15 cellular contexts compared by ENCODE assay signal in the genomic region with DNA sequence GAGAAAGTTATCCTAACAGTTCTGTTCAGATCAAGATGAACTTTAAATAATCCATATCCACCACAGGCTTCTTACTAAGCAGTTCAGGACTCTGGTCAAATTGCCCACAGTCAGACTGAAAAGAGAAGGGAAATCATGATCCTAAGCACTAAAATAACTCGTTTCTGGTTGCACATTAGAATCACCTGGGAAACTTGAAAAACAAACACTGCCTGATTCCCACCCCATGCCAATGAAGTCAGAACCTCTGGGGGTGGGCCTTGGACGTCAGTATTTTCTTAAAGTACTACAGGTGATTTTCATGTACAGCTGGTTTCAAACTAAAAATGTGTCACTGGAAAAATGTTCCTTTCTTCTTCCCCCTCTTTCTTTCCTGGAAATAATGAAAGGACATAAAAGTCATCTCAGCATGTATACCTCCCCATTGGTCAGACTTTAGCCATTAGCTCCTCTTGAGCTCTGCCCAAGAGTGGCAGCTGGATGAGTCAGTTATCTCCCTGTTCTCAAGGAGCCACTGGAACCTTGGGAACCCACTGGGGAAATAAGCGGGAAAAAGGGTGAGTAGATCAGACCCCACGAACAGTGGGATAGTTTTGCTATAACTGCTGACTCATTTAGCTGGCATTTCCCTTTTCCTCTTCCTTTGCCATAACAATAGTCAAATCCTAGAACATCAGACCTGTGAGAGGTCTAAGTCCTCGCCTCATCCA.
DNase-seq lines count a peak whose midpoint lies in the region; ATAC-seq and TF ChIP-seq lines count a peak whose summit lies in the region.
"Had no signal": no experiment of that assay in that cellular context is flagged by ENCODE, and none has a peak within 500 bp of the region (broad histone marks: within the 10 kb centered on the region; RNA-seq: fewer than 3 reads in every experiment).

No MANE protein-coding gene starts in this region.

- H4K8ac ChIP-seq in IMR-90 (ENCODE audit: low read depth in 2 of 2, low read length in 2 of 2) = peak overlapping the region; percentile 26 to 77; a peak in 3 of 4 replicates

- dilution Hi-C loops in IMR-90 (cut with HindIII; ENCODE audit: low sequenced_read_pairs, unreplicated experiment) (no loop called here), mammary epithelial cell (cut with HindIII; ENCODE audit: low sequenced_read_pairs) (no loop called here)

- no CpG with 5 or more reads among the region's 5 CpGs for WGBS in IMR-90 (ENCODE audit: extremely low coverage in 2 of 2, insufficient read length in 1 of 2), 2 experiments
- 29% methylated on average over 5 of the region's 5 CpGs for WGBS in mammary epithelial cell (ENCODE audit: low coverage, missing lambda C conversion rate)

- TF ChIP-seq POLR2A in IMR-90 (IDR thresholded peaks at IDR 0.05; ENCODE audit: low read depth, low read length) = no peak

- H3K14ac ChIP-seq in IMR-90 (replicated peaks; ENCODE audit: low read depth, low read length) = peak overlapping the region; percentile 85

- no peak overlapping the region for H3K9ac ChIP-seq in IMR-90 (ENCODE audit: low read depth, low read length)
- no peak overlapping the region for H3K9ac ChIP-seq in mammary epithelial cell (ENCODE audit: insufficient read depth, low read length)
- H3K9ac ChIP-seq: BLaER1, neural progenitor cell had no signal

- H2BK120ac ChIP-seq in IMR-90 (ENCODE audit: low read depth, low read length) = peak overlapping the region; percentile 90

- H3K36me3 ChIP-seq in IMR-90 (ENCODE audit: control insufficient read depth, insufficient read depth, low read length) (no peaks in the 10 kb centered on the region), mammary epithelial cell (ENCODE audit: insufficient read depth, low read length) (no peaks in the 10 kb centered on the region), kidney epithelial cell (ENCODE audit: control insufficient read depth, insufficient read depth, low read length) (no peaks in the 10 kb centered on the region)
- H3K36me3 ChIP-seq: BLaER1, left lung, neural progenitor cell had no signal

- peaks cover 7% of the 10 kb centered on the region; the same call in 1 of the 2 replicates for H3K9me1 ChIP-seq in IMR-90 (ENCODE audit: insufficient read depth, low read length)

- H2BK15ac ChIP-seq in IMR-90 (ENCODE audit: low read depth, low read length) = peak overlapping the region; percentile 97

- H3K79me1 ChIP-seq in IMR-90 (ENCODE audit: low read depth in 1 of 2, low read length in 2 of 2) = no peaks in the 10 kb centered on the region; a peak in 1 of 4 replicates

- H2AK9ac ChIP-seq in IMR-90 (replicated peaks; ENCODE audit: low read depth, low read length, poor library complexity) = no peak overlapping the region

- H3K4me1 ChIP-seq in IMR-90 (ENCODE audit: control insufficient read depth, insufficient read depth, low read length) = peaks cover 10% of the 10 kb centered on the region; the same call in 1 of the 2 replicates
- H3K4me1 ChIP-seq in mammary epithelial cell (ENCODE audit: insufficient read depth, low read length) = peaks cover 17% of the 10 kb centered on the region
- H3K4me1 ChIP-seq: BLaER1, left lung had no signal

- ATAC-seq in IMR-90 (ENCODE audit: low read depth) (peak; percentile 24), GM19035 (IDR thresholded peaks at IDR 0.05; ENCODE audit: unreplicated experiment) (no peak), GM21360 (IDR thresholded peaks at IDR 0.05; ENCODE audit: unreplicated experiment) (no peak)
- ATAC-seq: left lung had no signal

- BruUV-seq in IMR-90 (replicated peaks; lab: Mats Ljungman, UMichigan) (no TSS peak), mammary epithelial cell (replicated peaks; lab: Mats Ljungman, UMichigan) (no TSS peak)

- no peak for TF ChIP-seq CTCF in IMR-90 (conservative IDR thresholded peaks at IDR 0.05; ENCODE audit: low read depth, low read length)
- no peak for TF ChIP-seq CTCF in mammary epithelial cell (conservative IDR thresholded peaks at IDR 0.05 in 1 of 2, IDR thresholded peaks at IDR 0.05 in 1 of 2; ENCODE audit: extremely low read depth in 1 of 2, insufficient read depth in 1 of 2, low read depth in 1 of 2, low read length in 2 of 2)
- no peak for TF ChIP-seq CTCF in kidney epithelial cell (IDR thresholded peaks at IDR 0.05; ENCODE audit: insufficient read depth, low read length, poor library complexity, severe bottlenecking)

- H4K5ac ChIP-seq in IMR-90 (ENCODE audit: low read depth, low read length) = peak overlapping the region; percentile 44; the same call in 1 of the 2 replicates

- in situ Hi-C loops in IMR-90 (cut with MboI; ENCODE audit: low sequenced_read_pairs) (no loop called here), mammary epithelial cell (cut with MboI; ENCODE audit: low sequenced_read_pairs in 2 of 2) (no loop called here)

- H3K27me3 ChIP-seq in IMR-90 (ENCODE audit: control insufficient read depth, insufficient read depth, low read length) (no peaks in the 10 kb centered on the region), mammary epithelial cell (ENCODE audit: insufficient read depth, low read length) (no peaks in the 10 kb centered on the region), kidney epithelial cell (ENCODE audit: control insufficient read depth, insufficient read depth, low read length) (no peaks in the 10 kb centered on the region)
- H3K27me3 ChIP-seq: BLaER1, left lung, neural progenitor cell had no signal

- H2AFZ ChIP-seq in IMR-90 (replicated peaks; ENCODE audit: low read length, poor library complexity) (no peak overlapping the region), mammary epithelial cell (ENCODE audit: low read depth, low read length) (peak overlapping the region; percentile 17)
- H2AFZ ChIP-seq: neural progenitor cell had no signal

- no peak for TF ChIP-seq RAD21 in IMR-90 (IDR thresholded peaks at IDR 0.05; ENCODE audit: low read length)

- DNase-seq in AG08395 (ENCODE audit: low spot score) (peak; percentile 62), IMR-90 (peak; percentile 83), mammary epithelial cell (peak; percentile 57), kidney epithelial cell (ENCODE audit: low read depth) (peak; percentile 62), NCI-H526 treated with DMSO at 0.1 percent for 48 hours (lab: John Stamatoyannopoulos, UW) (no peak), NCI-H2227 treated with DMSO at 0.1 percent for 48 hours (lab: John Stamatoyannopoulos, UW) (no peak)
- DNase-seq: activated naive CD4-positive, alpha-beta T cell treated with anti-CD3 and anti-CD28 coated beads, Interleukin-2, amount 50 U/mL, for 16 hours; glutamatergic neuron; left lung; NCI-H510A had no signal

- H3K18ac ChIP-seq in IMR-90 (ENCODE audit: low read depth, low read length) = peak overlapping the region; percentile 81; the same call in 1 of the 2 replicates

- H2AK5ac ChIP-seq in IMR-90 (ENCODE audit: low read depth, low read length) = peak overlapping the region; percentile 94

- H3K27ac ChIP-seq in IMR-90 (ENCODE audit: insufficient read depth, low read length) (no peak overlapping the region), mammary epithelial cell (ENCODE audit: insufficient read depth, low read depth, low read length) (peak overlapping the region; percentile 59)
- H3K27ac ChIP-seq: BLaER1, coronary artery, left lung, neural progenitor cell had no signal

- peak overlapping the region; percentile 82 for H2BK20ac ChIP-seq in IMR-90 (ENCODE audit: low read depth, low read length)

- CTCF ChIA-PET in IMR-90 (lab: Yijun Ruan, JAX) (no interaction called here), mammary epithelial cell (lab: Charles Lee; ENCODE audit: low non-redundant PET) (no interaction called here)

- peak overlapping the region; percentile 74 for H4K91ac ChIP-seq in IMR-90 (ENCODE audit: insufficient read depth, low read depth, low read length)

- H4K20me1 ChIP-seq in IMR-90 (ENCODE audit: insufficient read depth, low read length) (no peaks in the 10 kb centered on the region), mammary epithelial cell (ENCODE audit: insufficient read depth, low read length) (no peaks in the 10 kb centered on the region)
- H4K20me1 ChIP-seq: BLaER1 had no signal

- H3K4me2 ChIP-seq in IMR-90 (ENCODE audit: low read depth, low read length) = no peak overlapping the region
- H3K4me2 ChIP-seq in mammary epithelial cell (ENCODE audit: insufficient read depth, low read depth, low read length) = no peak overlapping the region
- H3K4me2 ChIP-seq: BLaER1, neural progenitor cell had no signal

- peak overlapping the region; percentile 67; the same call in 1 of the 2 replicates for H3K23ac ChIP-seq in IMR-90 (ENCODE audit: low read depth, low read length)

- H3K4ac ChIP-seq in IMR-90 (ENCODE audit: low read depth, low read length) = peak overlapping the region; percentile 82

- H3K79me2 ChIP-seq in mammary epithelial cell (ENCODE audit: insufficient read depth, low read length) = no peaks in the 10 kb centered on the region

- POLR2A ChIA-PET in IMR-90 (lab: Charles Lee; ENCODE audit: unreplicated experiment) = no interaction called here

- intact Hi-C loops in IMR-90 (cut with micrococcal nuclease) = no loop called here
- intact Hi-C loops in mammary epithelial cell (cut with micrococcal nuclease) = no loop called here

- H2BK5ac ChIP-seq in IMR-90 (ENCODE audit: low read depth, low read length, poor library complexity, severe bottlenecking) = peak overlapping the region; percentile 42

- H3K4me3 ChIP-seq in IMR-90 (ENCODE audit: insufficient read depth, low read depth, low read length) = no peak overlapping the region
- no peak overlapping the region for H3K4me3 ChIP-seq in mammary epithelial cell (replicated peaks in 1 of 3; ENCODE audit: insufficient read depth in 1 of 3, low read depth in 2 of 3, low read length in 3 of 3)
- H3K4me3 ChIP-seq in kidney epithelial cell (ENCODE audit: low read depth, low read length) = no peak overlapping the region
- H3K4me3 ChIP-seq: BLaER1, coronary artery, left lung, neural progenitor cell had no signal

- peaks cover 2% of the 10 kb centered on the region for H3K9me3 ChIP-seq in IMR-90 (ENCODE audit: control insufficient read depth, insufficient read depth, low read length)
- H3K9me3 ChIP-seq in mammary epithelial cell (replicated peaks; ENCODE audit: insufficient read depth, low read length) = peaks cover under 1% of the 10 kb centered on the region

- H3K56ac ChIP-seq in IMR-90 (ENCODE audit: extremely low read depth, insufficient read depth, low read length) = peak overlapping the region; percentile 56; the same call in 1 of the 2 replicates

TF ChIP-seq in IMR-90, 13 proteins besides CTCF, POLR2A, EP300 and RAD21:
- TF ChIP-seq CEBPB (IDR thresholded peaks at IDR 0.05; ENCODE audit: low read depth, low read length) = no peak
- no peak for TF ChIP-seq MXI1 (IDR thresholded peaks at IDR 0.05; ENCODE audit: borderline replicate concordance, low read depth, low read length)
- TF ChIP-seq MAFK (IDR thresholded peaks at IDR 0.05; ENCODE audit: low read depth, low read length) = 0 out of 2 replicates have a peak, but pooled peaks have one; percentile 8
- TF ChIP-seq SMC3 (IDR thresholded peaks at IDR 0.05; ENCODE audit: low read depth, low read length) = peak; percentile 3; the same call in 1 of the 2 replicates
- no peak for TF ChIP-seq BHLHE40 (IDR thresholded peaks at IDR 0.05; ENCODE audit: low read depth, low read length)
- no peak for TF ChIP-seq RFX5 (IDR thresholded peaks at IDR 0.05; ENCODE audit: low read depth, low read length)
- TF ChIP-seq NFE2L2 (IDR thresholded peaks at IDR 0.05; ENCODE audit: low read depth, low read length) = peak; percentile 64
- no peak for TF ChIP-seq FOS (IDR thresholded peaks at IDR 0.05; ENCODE audit: low read depth, low read length)

Comparison
In these comparisons a context has a peak if more than half of its experiments do, and no peak if none do; other contexts are left out.
1. DNase-seq: peak in AG08395 (single experiment), IMR-90 (single experiment), mammary epithelial cell (single experiment) and kidney epithelial cell (single experiment); none in NCI-H526 treated with DMSO at 0.1 percent for 48 hours (single experiment) and NCI-H2227 treated with DMSO at 0.1 percent for 48 hours (single experiment).